1 cellular context compared by ENCODE assay signal in the genomic region with DNA sequence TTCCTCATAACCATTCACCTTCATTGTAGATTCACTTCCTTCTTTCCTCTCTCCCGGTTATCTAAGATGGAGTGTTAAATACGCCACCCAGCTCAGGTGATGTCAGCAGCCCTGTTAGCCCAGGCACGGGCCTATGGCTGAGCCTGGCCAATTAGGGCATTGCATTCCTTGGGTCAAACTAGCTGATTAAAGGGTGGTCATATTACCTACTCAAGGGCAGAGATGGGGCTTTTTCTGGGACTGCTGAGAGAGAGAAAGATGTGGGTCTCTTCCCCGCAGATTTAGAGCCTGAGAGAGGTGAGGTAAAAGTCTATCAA.
TF ChIP-seq lines count a peak whose summit lies in the region.

No MANE protein-coding gene starts in this region.

TF ChIP-seq in GM23338, 12 proteins besides CTCF, POLR2A, EP300 and RAD21:
- no peak for TF ChIP-seq EZH2 (IDR thresholded peaks at IDR 0.05; ENCODE audit: low read depth, unreplicated experiment)
- TF ChIP-seq, protein P1, sequence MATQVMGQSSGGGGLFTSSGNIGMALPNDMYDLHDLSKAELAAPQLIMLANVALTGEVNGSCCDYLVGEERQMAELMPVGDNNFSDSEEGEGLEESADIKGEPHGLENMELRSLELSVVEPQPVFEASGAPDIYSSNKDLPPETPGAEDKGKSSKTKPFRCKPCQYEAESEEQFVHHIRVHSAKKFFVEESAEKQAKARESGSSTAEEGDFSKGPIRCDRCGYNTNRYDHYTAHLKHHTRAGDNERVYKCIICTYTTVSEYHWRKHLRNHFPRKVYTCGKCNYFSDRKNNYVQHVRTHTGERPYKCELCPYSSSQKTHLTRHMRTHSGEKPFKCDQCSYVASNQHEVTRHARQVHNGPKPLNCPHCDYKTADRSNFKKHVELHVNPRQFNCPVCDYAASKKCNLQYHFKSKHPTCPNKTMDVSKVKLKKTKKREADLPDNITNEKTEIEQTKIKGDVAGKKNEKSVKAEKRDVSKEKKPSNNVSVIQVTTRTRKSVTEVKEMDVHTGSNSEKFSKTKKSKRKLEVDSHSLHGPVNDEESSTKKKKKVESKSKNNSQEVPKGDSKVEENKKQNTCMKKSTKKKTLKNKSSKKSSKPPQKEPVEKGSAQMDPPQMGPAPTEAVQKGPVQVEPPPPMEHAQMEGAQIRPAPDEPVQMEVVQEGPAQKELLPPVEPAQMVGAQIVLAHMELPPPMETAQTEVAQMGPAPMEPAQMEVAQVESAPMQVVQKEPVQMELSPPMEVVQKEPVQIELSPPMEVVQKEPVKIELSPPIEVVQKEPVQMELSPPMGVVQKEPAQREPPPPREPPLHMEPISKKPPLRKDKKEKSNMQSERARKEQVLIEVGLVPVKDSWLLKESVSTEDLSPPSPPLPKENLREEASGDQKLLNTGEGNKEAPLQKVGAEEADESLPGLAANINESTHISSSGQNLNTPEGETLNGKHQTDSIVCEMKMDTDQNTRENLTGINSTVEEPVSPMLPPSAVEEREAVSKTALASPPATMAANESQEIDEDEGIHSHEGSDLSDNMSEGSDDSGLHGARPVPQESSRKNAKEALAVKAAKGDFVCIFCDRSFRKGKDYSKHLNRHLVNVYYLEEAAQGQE (IDR thresholded peaks at IDR 0.05; ENCODE audit: unreplicated experiment): no peak
- TF ChIP-seq CREB1 (CRISPR knock-in tag; IDR thresholded peaks at IDR 0.05; ENCODE audit: low read depth): no peak
- TF ChIP-seq, protein P2, sequence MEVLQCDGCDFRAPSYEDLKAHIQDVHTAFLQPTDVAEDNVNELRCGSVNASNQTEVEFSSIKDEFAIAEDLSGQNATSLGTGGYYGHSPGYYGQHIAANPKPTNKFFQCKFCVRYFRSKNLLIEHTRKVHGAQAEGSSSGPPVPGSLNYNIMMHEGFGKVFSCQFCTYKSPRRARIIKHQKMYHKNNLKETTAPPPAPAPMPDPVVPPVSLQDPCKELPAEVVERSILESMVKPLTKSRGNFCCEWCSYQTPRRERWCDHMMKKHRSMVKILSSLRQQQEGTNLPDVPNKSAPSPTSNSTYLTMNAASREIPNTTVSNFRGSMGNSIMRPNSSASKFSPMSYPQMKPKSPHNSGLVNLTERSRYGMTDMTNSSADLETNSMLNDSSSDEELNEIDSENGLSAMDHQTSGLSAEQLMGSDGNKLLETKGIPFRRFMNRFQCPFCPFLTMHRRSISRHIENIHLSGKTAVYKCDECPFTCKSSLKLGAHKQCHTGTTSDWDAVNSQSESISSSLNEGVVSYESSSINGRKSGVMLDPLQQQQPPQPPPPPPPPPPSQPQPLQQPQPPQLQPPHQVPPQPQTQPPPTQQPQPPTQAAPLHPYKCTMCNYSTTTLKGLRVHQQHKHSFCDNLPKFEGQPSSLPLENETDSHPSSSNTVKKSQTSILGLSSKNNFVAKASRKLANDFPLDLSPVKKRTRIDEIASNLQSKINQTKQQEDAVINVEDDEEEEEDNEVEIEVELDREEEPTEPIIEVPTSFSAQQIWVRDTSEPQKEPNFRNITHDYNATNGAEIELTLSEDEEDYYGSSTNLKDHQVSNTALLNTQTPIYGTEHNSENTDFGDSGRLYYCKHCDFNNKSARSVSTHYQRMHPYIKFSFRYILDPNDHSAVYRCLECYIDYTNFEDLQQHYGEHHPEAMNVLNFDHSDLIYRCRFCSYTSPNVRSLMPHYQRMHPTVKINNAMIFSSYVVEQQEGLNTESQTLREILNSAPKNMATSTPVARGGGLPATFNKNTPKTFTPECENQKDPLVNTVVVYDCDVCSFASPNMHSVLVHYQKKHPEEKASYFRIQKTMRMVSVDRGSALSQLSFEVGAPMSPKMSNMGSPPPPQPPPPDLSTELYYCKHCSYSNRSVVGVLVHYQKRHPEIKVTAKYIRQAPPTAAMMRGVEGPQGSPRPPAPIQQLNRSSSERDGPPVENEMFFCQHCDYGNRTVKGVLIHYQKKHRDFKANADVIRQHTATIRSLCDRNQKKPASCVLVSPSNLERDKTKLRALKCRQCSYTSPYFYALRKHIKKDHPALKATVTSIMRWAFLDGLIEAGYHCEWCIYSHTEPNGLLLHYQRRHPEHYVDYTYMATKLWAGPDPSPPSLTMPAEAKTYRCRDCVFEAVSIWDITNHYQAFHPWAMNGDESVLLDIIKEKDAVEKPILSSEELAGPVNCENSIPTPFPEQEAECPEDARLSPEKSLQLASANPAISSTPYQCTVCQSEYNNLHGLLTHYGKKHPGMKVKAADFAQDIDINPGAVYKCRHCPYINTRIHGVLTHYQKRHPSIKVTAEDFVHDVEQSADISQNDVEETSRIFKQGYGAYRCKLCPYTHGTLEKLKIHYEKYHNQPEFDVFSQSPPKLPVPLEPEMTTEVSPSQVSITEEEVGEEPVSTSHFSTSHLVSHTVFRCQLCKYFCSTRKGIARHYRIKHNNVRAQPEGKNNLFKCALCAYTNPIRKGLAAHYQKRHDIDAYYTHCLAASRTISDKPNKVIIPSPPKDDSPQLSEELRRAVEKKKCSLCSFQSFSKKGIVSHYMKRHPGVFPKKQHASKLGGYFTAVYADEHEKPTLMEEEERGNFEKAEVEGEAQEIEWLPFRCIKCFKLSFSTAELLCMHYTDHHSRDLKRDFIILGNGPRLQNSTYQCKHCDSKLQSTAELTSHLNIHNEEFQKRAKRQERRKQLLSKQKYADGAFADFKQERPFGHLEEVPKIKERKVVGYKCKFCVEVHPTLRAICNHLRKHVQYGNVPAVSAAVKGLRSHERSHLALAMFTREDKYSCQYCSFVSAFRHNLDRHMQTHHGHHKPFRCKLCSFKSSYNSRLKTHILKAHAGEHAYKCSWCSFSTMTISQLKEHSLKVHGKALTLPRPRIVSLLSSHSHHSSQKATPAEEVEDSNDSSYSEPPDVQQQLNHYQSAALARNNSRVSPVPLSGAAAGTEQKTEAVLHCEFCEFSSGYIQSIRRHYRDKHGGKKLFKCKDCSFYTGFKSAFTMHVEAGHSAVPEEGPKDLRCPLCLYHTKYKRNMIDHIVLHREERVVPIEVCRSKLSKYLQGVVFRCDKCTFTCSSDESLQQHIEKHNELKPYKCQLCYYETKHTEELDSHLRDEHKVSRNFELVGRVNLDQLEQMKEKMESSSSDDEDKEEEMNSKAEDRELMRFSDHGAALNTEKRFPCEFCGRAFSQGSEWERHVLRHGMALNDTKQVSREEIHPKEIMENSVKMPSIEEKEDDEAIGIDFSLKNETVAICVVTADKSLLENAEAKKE (CRISPR knock-in tag; IDR thresholded peaks at IDR 0.05): no peak
- TF ChIP-seq, protein P3, sequence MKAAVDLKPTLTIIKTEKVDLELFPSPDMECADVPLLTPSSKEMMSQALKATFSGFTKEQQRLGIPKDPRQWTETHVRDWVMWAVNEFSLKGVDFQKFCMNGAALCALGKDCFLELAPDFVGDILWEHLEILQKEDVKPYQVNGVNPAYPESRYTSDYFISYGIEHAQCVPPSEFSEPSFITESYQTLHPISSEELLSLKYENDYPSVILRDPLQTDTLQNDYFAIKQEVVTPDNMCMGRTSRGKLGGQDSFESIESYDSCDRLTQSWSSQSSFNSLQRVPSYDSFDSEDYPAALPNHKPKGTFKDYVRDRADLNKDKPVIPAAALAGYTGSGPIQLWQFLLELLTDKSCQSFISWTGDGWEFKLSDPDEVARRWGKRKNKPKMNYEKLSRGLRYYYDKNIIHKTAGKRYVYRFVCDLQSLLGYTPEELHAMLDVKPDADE (IDR thresholded peaks at IDR 0.05): no peak
- no peak for TF ChIP-seq EZH2phosphoT487 (IDR thresholded peaks at IDR 0.05; ENCODE audit: unreplicated experiment)
- no peak for TF ChIP-seq STAT1 (IDR thresholded peaks at IDR 0.05; ENCODE audit: unreplicated experiment)
- TF ChIP-seq POLR2AphosphoS5 (IDR thresholded peaks at IDR 0.05; ENCODE audit: low read depth): no peak
- no peak for TF ChIP-seq NANOG (IDR thresholded peaks at IDR 0.05; ENCODE audit: borderline replicate concordance)
- no peak for TF ChIP-seq JUNB (IDR thresholded peaks at IDR 0.05; ENCODE audit: unreplicated experiment)
- TF ChIP-seq ZNF114 (CRISPR knock-in tag; IDR thresholded peaks at IDR 0.05): no peak
- no peak for TF ChIP-seq ZNF331 (CRISPR knock-in tag; IDR thresholded peaks at IDR 0.05; ENCODE audit: low read depth)
